Comparison of ENCODE assay signal across 14 cellular contexts in genomic region chr16:77594798-77595625, GRCh38.
DNase-seq lines count a peak whose midpoint lies in the region; ATAC-seq lines count a peak whose summit lies in the region.
"Had no signal": no experiment of that assay in that cellular context is flagged by ENCODE, and none has a peak within 500 bp of the region (broad histone marks: within the 10 kb centered on the region; RNA-seq: fewer than 3 reads in every experiment).

No MANE protein-coding gene starts in this region.

- DNase-seq in COLO668 (lab: John Stamatoyannopoulos, UW; ENCODE audit: unreplicated experiment) (peak; percentile 18), NCI-H146 treated with DMSO at 0.1 percent for 48 hours (lab: John Stamatoyannopoulos, UW; ENCODE audit: unreplicated experiment) (peak; percentile 40), SW480 (ENCODE audit: low spot score) (peak; percentile 94), myocyte (ENCODE audit: low read depth) (peak; percentile 25), NOMO-1 (lab: John Stamatoyannopoulos, UW; ENCODE audit: unreplicated experiment in 2 of 2) (no peak), cortex of kidney (lab: John Stamatoyannopoulos, UW) (no peak), NCI-H2196 (lab: John Stamatoyannopoulos, UW; ENCODE audit: unreplicated experiment) (no peak)
- DNase-seq: DMS 273 treated with DMSO at 0.1 percent for 48 hours, Kasumi-1, NCI-H1105, NCI-H1930, NCI-H526 treated with DMSO at 0.1 percent for 48 hours, SW 1271 had no signal

- ATAC-seq in GM18511 (IDR thresholded peaks at IDR 0.05; ENCODE audit: unreplicated experiment): no peak

Comparison
In these comparisons a context has a peak if more than half of its experiments do, and no peak if none do; other contexts are left out.
1. DNase-seq: peak in COLO668 (single experiment), NCI-H146 treated with DMSO at 0.1 percent for 48 hours (single experiment), SW480 (single experiment) and myocyte (single experiment); none in NOMO-1 (0 of 2), cortex of kidney (single experiment) and NCI-H2196 (single experiment).